In the genomic region with DNA sequence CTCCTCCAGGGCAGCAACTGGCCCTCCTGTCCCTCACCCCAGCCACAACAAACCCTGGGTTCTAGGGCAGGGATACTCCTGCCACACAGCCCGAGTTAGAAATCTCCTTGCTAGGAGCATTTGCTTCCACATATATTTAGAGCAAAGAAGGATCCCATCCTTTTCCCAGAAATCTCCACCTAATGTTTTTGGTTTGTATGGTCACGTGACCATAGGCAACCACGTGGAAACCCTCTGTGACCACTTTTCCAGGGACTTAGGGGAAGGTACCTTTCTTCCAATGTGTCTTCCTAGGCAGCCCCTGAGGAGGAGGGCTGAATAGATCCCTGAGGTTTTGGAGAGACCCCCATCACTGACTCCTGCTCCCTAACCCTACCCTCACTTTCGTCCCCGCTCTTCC, we compare ENCODE assay signal across 16 cellular contexts. TPM values are rescaled to one million over a fixed set of nuclear protein-coding genes. Genes with fewer than 3 reads are reported as not detected.
"Had no signal": no experiment of that assay in that cellular context is flagged by ENCODE, and none has a peak within 500 bp of the region (broad histone marks: within the 10 kb centered on the region; RNA-seq: fewer than 3 reads in every experiment).

No MANE protein-coding gene starts in this region.

- H3K36me3 ChIP-seq: gastrocnemius medialis, spleen, transverse colon, uterus had no signal

- H3K9me3 ChIP-seq: gastrocnemius medialis, mucosa of descending colon, spleen, suprapubic skin, transverse colon, uterus had no signal

- H3K9me3 Mint-ChIP-seq: brain; naive B cell; stimulated activated naive CD8-positive, alpha-beta T cell treated with anti-CD3 and anti-CD28 coated beads, Interleukin-15, amount 100 ng/mL, for 72 hours had no signal

- H3K27ac ChIP-seq: gastrocnemius medialis, spleen, suprapubic skin, transverse colon, uterus, VCaP had no signal

- DNase-seq: activated CD4-positive, alpha-beta T cell treated with anti-CD3 and anti-CD28 coated beads, Interleukin-2, amount 50 U/mL, for 1 hour; activated CD4-positive, CD25-positive, alpha-beta regulatory T cell treated with anti-CD3 and anti-CD28 coated beads, Interleukin-2, amount 50 U/mL, for 72 hours; anterior cingulate cortex; gastrocnemius medialis; left ventricle myocardium superior; mesenchymal stem cell; mucosa of descending colon; naive B cell; spleen; stimulated activated naive CD8-positive, alpha-beta T cell treated with anti-CD3 and anti-CD28 coated beads, Interleukin-15, amount 100 ng/mL, for 72 hours; T-helper 2 cell; transverse colon; uterus had no signal

- H3K27me3 ChIP-seq: gastrocnemius medialis, spleen, suprapubic skin, transverse colon, uterus had no signal

- H3K4me1 ChIP-seq: gastrocnemius medialis, uterus had no signal

- H3K4me3 Mint-ChIP-seq: brain; naive B cell; stimulated activated naive CD8-positive, alpha-beta T cell treated with anti-CD3 and anti-CD28 coated beads, Interleukin-15, amount 100 ng/mL, for 72 hours had no signal

- H3K27me3 Mint-ChIP-seq: brain; stimulated activated naive CD8-positive, alpha-beta T cell treated with anti-CD3 and anti-CD28 coated beads, Interleukin-15, amount 100 ng/mL, for 72 hours had no signal

- H3K4me3 ChIP-seq: gastrocnemius medialis, mucosa of descending colon, spleen, suprapubic skin, transverse colon, uterus had no signal

- ATAC-seq: gastrocnemius medialis; left ventricle myocardium superior; mucosa of descending colon; stimulated activated naive CD8-positive, alpha-beta T cell treated with anti-CD3 and anti-CD28 coated beads, Interleukin-15, amount 100 ng/mL, for 72 hours had no signal

RNA-seq across cellular contexts. Expression of a gene that starts 59.0 kb away (rescaled TPM):
- total RNA-seq: left ventricle myocardium superior, transverse colon, uterus had no signal
